Comparison of ENCODE assay signal across 1 cellular context in genomic region chr3:112990672-112991602, GRCh38.
TF ChIP-seq lines count a peak whose summit lies in the region.

GTPBP8 (plus strand) TSS chr3:112990984; CDS start chr3:112991000, 16 bp downstream.

TF ChIP-seq in H1, 55 proteins besides CTCF, POLR2A, EP300 and RAD21 (continued from another document):
- TF ChIP-seq CREB1 (IDR thresholded peaks at IDR 0.05) (peak; percentile 86), CEBPB (IDR thresholded peaks at IDR 0.05; ENCODE audit: low read depth, low read length) (no peak), CBX5 (IDR thresholded peaks at IDR 0.05; ENCODE audit: low read depth, low read length) (no peak), ATF2 (IDR thresholded peaks at IDR 0.05; ENCODE audit: low read length) (0 out of 2 replicates have a peak, but pooled peaks have one; percentile 24), BACH1 (IDR thresholded peaks at IDR 0.05; ENCODE audit: low read length) (peak; percentile 55), ZNF274 (IDR thresholded peaks at IDR 0.05; ENCODE audit: borderline replicate concordance, extremely low read depth, low read length) (no peak), TAF7 (optimal IDR thresholded peaks at IDR 0.05; ENCODE audit: borderline replicate concordance, low read depth, low read length) (peak; percentile 93), ATF3 (IDR thresholded peaks at IDR 0.05; ENCODE audit: insufficient read depth, low read depth, low read length) (no peak), TAF1 (IDR thresholded peaks at IDR 0.05; ENCODE audit: low read depth, low read length) (peak; percentile 96), JUND (IDR thresholded peaks at IDR 0.05; ENCODE audit: low read length) (peak; percentile 16; the same call in 1 of the 2 replicates), SIX5 (IDR thresholded peaks at IDR 0.05; ENCODE audit: low read depth, low read length) (no peak), TCF12 (IDR thresholded peaks at IDR 0.05; ENCODE audit: low read depth, low read length) (no peak), CHD1 (IDR thresholded peaks at IDR 0.05; ENCODE audit: low read depth, low read length) (0 out of 2 replicates have a peak, but pooled peaks have one; percentile 62), CHD2 (IDR thresholded peaks at IDR 0.05; ENCODE audit: low read length) (peak; percentile 49; the same call in 1 of the 2 replicates), NANOG (IDR thresholded peaks at IDR 0.05; ENCODE audit: insufficient read depth, low read depth, low read length, poor library complexity, severe bottlenecking) (no peak), SP1 (IDR thresholded peaks at IDR 0.05; ENCODE audit: low read depth, low read length) (peak; percentile 43; the same call in 1 of the 2 replicates), RNF2 (IDR thresholded peaks at IDR 0.05; ENCODE audit: borderline replicate concordance, low read depth, low read length, missing control alignments, poor library complexity, severe bottlenecking) (no peak), GTF2F1 (IDR thresholded peaks at IDR 0.05; ENCODE audit: borderline replicate concordance, low read depth, low read length) (peak; percentile 50), CBX8 (IDR thresholded peaks at IDR 0.05; ENCODE audit: borderline replicate concordance, low read depth, low read length) (no peak), POLR2AphosphoS5 (IDR thresholded peaks at IDR 0.05; ENCODE audit: low read depth, low read length) (peak; percentile 97), SP2 (IDR thresholded peaks at IDR 0.05; ENCODE audit: low read length) (no peak), YY1 (IDR thresholded peaks at IDR 0.05; ENCODE audit: low read depth, low read length) (peak; percentile 94), HDAC6 (IDR thresholded peaks at IDR 0.05; ENCODE audit: low read depth, low read length) (no peak), KDM5A (IDR thresholded peaks at IDR 0.05; ENCODE audit: low read length) (no peak), RXRA (IDR thresholded peaks at IDR 0.05; ENCODE audit: insufficient read depth, low read depth, low read length) (no peak), CHD7 (IDR thresholded peaks at IDR 0.05; ENCODE audit: insufficient replicate concordance, low read length) (no peak), SRF (IDR thresholded peaks at IDR 0.05; ENCODE audit: low read depth, low read length) (no peak), SUZ12 (IDR thresholded peaks at IDR 0.05; ENCODE audit: low read length) (no peak), NRF1 (IDR thresholded peaks at IDR 0.05; ENCODE audit: low read depth, low read length) (peak; percentile 73), GABPA (IDR thresholded peaks at IDR 0.05; ENCODE audit: borderline replicate concordance, insufficient read depth, low read length) (no peak), FOSL1 (IDR thresholded peaks at IDR 0.05; ENCODE audit: insufficient read depth, low read depth, low read length) (no peak), MAFK (IDR thresholded peaks at IDR 0.05; ENCODE audit: low read depth, low read length) (no peak), RFX5 (IDR thresholded peaks at IDR 0.05; ENCODE audit: borderline replicate concordance, low read depth, low read length) (no peak; the same call in 1 of the 2 replicates), ASH2L (IDR thresholded peaks at IDR 0.05; ENCODE audit: low read length) (peak; percentile 82), RBBP5 (IDR thresholded peaks at IDR 0.05; ENCODE audit: borderline replicate concordance, low read depth, low read length) (peak; percentile 85; the same call in 1 of the 2 replicates), E2F6 (IDR thresholded peaks at IDR 0.05) (peak; percentile 92), SAP30 (IDR thresholded peaks at IDR 0.05; ENCODE audit: insufficient read depth, insufficient replicate concordance, low read length) (no peak), KDM1A (IDR thresholded peaks at IDR 0.05; ENCODE audit: borderline replicate concordance, low read length) (no peak), CTBP2 (IDR thresholded peaks at IDR 0.05; ENCODE audit: borderline replicate concordance, insufficient read depth, insufficient read length, low read length) (no peak), TEAD4 (IDR thresholded peaks at IDR 0.05; ENCODE audit: low read depth, low read length) (no peak), HDAC2 (IDR thresholded peaks at IDR 0.05; ENCODE audit: borderline replicate concordance in 1 of 2, low read depth in 2 of 2, low read length in 2 of 2) (peak; percentile 25 to 46; a peak in 2 of 4 replicates), SIN3A (conservative IDR thresholded peaks at IDR 0.05 in 1 of 2, IDR thresholded peaks at IDR 0.05 in 1 of 2; ENCODE audit: low read depth in 1 of 2, low read length in 2 of 2) (peak; percentile 55 to 85; a peak in 1 of 4 replicates), SP4 (IDR thresholded peaks at IDR 0.05; ENCODE audit: low read length) (peak; percentile 51; the same call in 1 of the 2 replicates), POU5F1 (IDR thresholded peaks at IDR 0.05; ENCODE audit: low read depth, low read length) (no peak), PHF8 (conservative IDR thresholded peaks at IDR 0.05; ENCODE audit: low read depth, low read length) (peak; percentile 100), JUN (IDR thresholded peaks at IDR 0.05; ENCODE audit: low read depth, low read length) (no peak), BCL11A (IDR thresholded peaks at IDR 0.05; ENCODE audit: low read depth in 2 of 2, low read length in 2 of 2) (no peak), EZH2 (IDR thresholded peaks at IDR 0.05; ENCODE audit: low read depth, low read length, severe bottlenecking) (no peak), USF2 (IDR thresholded peaks at IDR 0.05; ENCODE audit: low read length) (0 out of 2 replicates have a peak, but pooled peaks have one; percentile 18), MAX (IDR thresholded peaks at IDR 0.05) (peak; percentile 89), BRCA1 (IDR thresholded peaks at IDR 0.05; ENCODE audit: low read depth, low read length) (no peak)
